21 cellular contexts compared by ENCODE assay signal in genomic region chr2:110773470-110773921, GRCh38. TPM values are rescaled to one million over a fixed set of nuclear protein-coding genes. Genes with fewer than 3 reads are reported as not detected.
DNase-seq lines count a peak whose midpoint lies in the region; ATAC-seq, FAIRE-seq and TF ChIP-seq lines count a peak whose summit lies in the region.
"Had no signal": no experiment of that assay in that cellular context is flagged by ENCODE, and none has a peak within 500 bp of the region (broad histone marks: within the 10 kb centered on the region; RNA-seq: fewer than 3 reads in every experiment).

No MANE protein-coding gene starts in this region.

- H3K36me3 ChIP-seq in heart left ventricle = no peaks in the 10 kb centered on the region
- H3K36me3 ChIP-seq: BLaER1, breast epithelium had no signal

- no peak for TF ChIP-seq CTCF in heart left ventricle (IDR thresholded peaks at IDR 0.05)

- no peak for TF ChIP-seq POLR2A in heart left ventricle (IDR thresholded peaks at IDR 0.05)

- H3K9me3 ChIP-seq in heart left ventricle = no peaks in the 10 kb centered on the region
- H3K9me3 ChIP-seq: BLaER1, breast epithelium had no signal

- H3K27ac ChIP-seq in heart left ventricle = peak overlapping the region in 5 of 12 donors; percentile 1 to 62 (median 21)
- H3K27ac ChIP-seq: BLaER1, breast epithelium had no signal

- peaks cover 0 to 43% (median 26%) of the 10 kb centered on the region in 12 donors for H3K4me1 ChIP-seq in heart left ventricle
- H3K4me1 ChIP-seq: BLaER1, breast epithelium had no signal

- WGBS in heart left ventricle, 4 donors = 4 to 29% (median 20%) methylated on average over 2 to 6 of the region's 6 CpGs

- peak; percentile 5 for FAIRE-seq in urothelium cell line (lab: Jason Lieb, UNC)
- FAIRE-seq: K562 had no signal

- H3K27me3 ChIP-seq in heart left ventricle = no peaks in the 10 kb centered on the region
- H3K27me3 ChIP-seq: BLaER1, breast epithelium had no signal

- DNase-seq in astrocyte of the hippocampus (ENCODE audit: low read depth, low spot score) (peak; percentile 72), heart left ventricle (peak; percentile 75 to 91 (median 85)), myocyte (ENCODE audit: low read depth) (peak; percentile 53), urothelium cell line (ENCODE audit: low spot score) (no peak), NCI-H146 (lab: John Stamatoyannopoulos, UW) (no peak), islet precursor cell (no peak)
- DNase-seq: activated CD8-positive, alpha-beta memory T cell treated with anti-CD3 and anti-CD28 coated beads, Interleukin-2, amount 50 U/mL, for 4 hours; activated naive CD4-positive, alpha-beta T cell treated with anti-CD3 and anti-CD28 coated beads, Interleukin-2, amount 50 U/mL, for 16 hours; DMS 273 treated with DMSO at 0.1 percent for 48 hours; effector memory CD4-positive, alpha-beta T cell; HFFc6; NCI-H1105; SIG-M5; stimulated activated CD4-positive, alpha-beta T cell treated with anti-CD3 and anti-CD28 coated beads, Interleukin-12 subunit alpha, Interleukin-12 subunit beta, amount 100 ng/mL, for 4 hours had no signal

- intact Hi-C loops in heart left ventricle (cut with DNase I) = no loop called here

- ATAC-seq in heart left ventricle = peak; percentile 89 to 95 (median 93)
- ATAC-seq in HG02610 (IDR thresholded peaks at IDR 0.05; ENCODE audit: unreplicated experiment) = no peak
- ATAC-seq: activated CD4-positive, CD25-positive, alpha-beta regulatory T cell treated with anti-CD3 and anti-CD28 coated beads, Interleukin-2, amount 50 U/mL, for 24 hours; K562 had no signal

- H3K4me3 ChIP-seq in heart left ventricle = no peak overlapping the region
- H3K4me3 ChIP-seq: BLaER1, breast epithelium, K562 had no signal

RNA-seq across cellular contexts. Expression of gene ACOXL, which starts 41.1 kb away (rescaled TPM):
- total RNA-seq in heart left ventricle (under 1 TPM in 1 of 9 donors, not detected in 8; 0.25 TPM), myocyte (not detected in 2 replicates)
- polyA plus RNA-seq in heart left ventricle = not detected
- 0.15 TPM for polyA plus RNA-seq in myocyte (2012)
- total RNA-seq: breast epithelium, fibroblast of villous mesenchyme, HFFc6, mesenteric fat pad had no signal

Comparison
In these comparisons a context has a peak if more than half of its experiments do, and no peak if none do; other contexts are left out.
1. DNase-seq: peak in astrocyte of the hippocampus (single experiment), heart left ventricle (5 of 5) and myocyte (single experiment); none in urothelium cell line (single experiment), NCI-H146 (single experiment) and islet precursor cell (single experiment).